In the genomic region with DNA sequence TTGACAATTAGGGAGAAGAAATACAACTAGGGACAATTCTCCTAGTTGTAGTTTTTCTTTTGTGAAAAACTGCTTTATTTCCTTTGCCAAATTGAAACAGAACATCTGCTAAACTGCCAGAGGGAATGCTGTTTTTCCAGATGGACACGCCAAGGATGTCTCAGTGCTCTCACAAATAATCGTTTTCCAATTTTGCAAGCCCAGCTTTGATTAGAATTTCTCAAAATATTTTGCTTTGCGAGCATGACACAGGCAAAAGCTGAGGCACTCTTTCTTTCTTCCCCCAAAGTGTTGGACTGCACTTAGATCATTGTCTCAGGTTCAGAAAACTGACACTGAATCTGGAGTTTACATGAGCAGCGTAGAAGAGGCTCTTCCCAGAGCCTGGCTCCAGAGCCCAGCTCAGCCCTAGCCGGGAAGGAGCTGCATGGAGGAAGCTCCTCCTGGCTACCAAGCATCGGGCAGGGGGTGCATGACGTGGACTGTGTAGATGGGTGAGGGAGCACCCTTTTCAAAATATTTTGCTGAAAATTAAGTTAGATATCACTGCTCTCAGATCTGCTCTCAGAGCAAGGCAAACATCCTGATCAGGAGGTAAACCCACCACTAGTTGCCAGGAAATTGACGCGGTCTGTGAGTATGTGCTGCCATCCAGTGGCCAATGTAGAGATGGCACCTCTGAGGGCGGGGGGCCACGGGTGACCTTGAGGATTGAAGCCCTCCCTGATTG, we compare ENCODE assay signal across 8 cellular contexts.
A peak's percentile ranks its signal among the peaks of the same experiment; 100 is the strongest.
DNase-seq lines count a peak whose midpoint lies in the region; ATAC-seq and TF ChIP-seq lines count a peak whose summit lies in the region.

No MANE protein-coding gene starts in this region.

- H3K4me1 Mint-ChIP-seq in activated CD8-positive, alpha-beta T cell treated with anti-CD3 and anti-CD28 coated beads, Interleukin-2, amount 10 ng/mL, durations not matched to agents 7 days and 5 days (ENCODE audit: low read depth) = peaks cover 33% of the 10 kb centered on the region
- H3K4me1 Mint-ChIP-seq in endodermal cell = no peaks in the 10 kb centered on the region

- no peaks in the 10 kb centered on the region for H3K9me3 ChIP-seq in endodermal cell (ENCODE audit: control insufficient read depth, low read length)
- H3K9me3 ChIP-seq in mucosa of rectum (ENCODE audit: control insufficient read depth in 2 of 2, low read length in 2 of 2) = no peaks in the 10 kb centered on the region

- DNase-seq in SIG-M5 treated with dmso at 0.1 percent for 504 hours (lab: John Stamatoyannopoulos, UW; ENCODE audit: unreplicated experiment) (peak; percentile 36), SIG-M5 (lab: John Stamatoyannopoulos, UW) (no peak), NCI-H2171 treated with DMSO at 0.1 percent for 48 hours (lab: John Stamatoyannopoulos, UW) (peak; percentile 28), endodermal cell (peak; percentile 94)
- DNase-seq in activated CD8-positive, alpha-beta T cell treated with anti-CD3 and anti-CD28 coated beads, Interleukin-2, amount 10 ng/mL, durations not matched to agents 7 days and 5 days = peak; percentile 80
- DNase-seq in stimulated activated CD8-positive, alpha-beta memory T cell treated with anti-CD3 and anti-CD28 coated beads, Interleukin-4, amount 100 ng/mL, for 24 hours (ENCODE audit: low read depth) = peak; percentile 48

- WGBS in endodermal cell (ENCODE audit: insufficient coverage in 1 of 2, insufficient read length in 1 of 2), 2 experiments = 46 to 61% methylated on average over 7 to 11 of the region's 11 CpGs

- H3K9ac ChIP-seq in endodermal cell (ENCODE audit: extremely low read depth, low read length, poor library complexity, severe bottlenecking) = no peak overlapping the region
- peak overlapping the region; percentile 5 to 44 for H3K9ac ChIP-seq in mucosa of rectum (ENCODE audit: low read depth in 1 of 2, low read length in 2 of 2)

- H3K36me3 ChIP-seq in endodermal cell (ENCODE audit: control insufficient read depth, insufficient read depth, low read length) = no peaks in the 10 kb centered on the region
- H3K36me3 ChIP-seq in mucosa of rectum (ENCODE audit: control insufficient read depth in 2 of 2, insufficient read depth in 2 of 2, low read length in 2 of 2) = no peaks in the 10 kb centered on the region

- H3K36me3 Mint-ChIP-seq in activated CD8-positive, alpha-beta T cell treated with anti-CD3 and anti-CD28 coated beads, Interleukin-2, amount 10 ng/mL, durations not matched to agents 7 days and 5 days (ENCODE audit: low read depth) = peaks cover 23% of the 10 kb centered on the region
- H3K36me3 Mint-ChIP-seq in endodermal cell (ENCODE audit: low read depth) = no peaks in the 10 kb centered on the region

- no peak overlapping the region for H3K27ac Mint-ChIP-seq in activated CD8-positive, alpha-beta T cell treated with anti-CD3 and anti-CD28 coated beads, Interleukin-2, amount 10 ng/mL, durations not matched to agents 7 days and 5 days
- no peak overlapping the region for H3K27ac Mint-ChIP-seq in endodermal cell

- ATAC-seq in HG02884 (IDR thresholded peaks at IDR 0.05; ENCODE audit: unreplicated experiment) = peak; percentile 79
- peak; percentile 83 for ATAC-seq in activated CD8-positive, alpha-beta T cell treated with anti-CD3 and anti-CD28 coated beads, Interleukin-2, amount 10 ng/mL, durations not matched to agents 7 days and 5 days

- no peak overlapping the region for H3K4me3 Mint-ChIP-seq in activated CD8-positive, alpha-beta T cell treated with anti-CD3 and anti-CD28 coated beads, Interleukin-2, amount 10 ng/mL, durations not matched to agents 7 days and 5 days
- no peak overlapping the region for H3K4me3 Mint-ChIP-seq in endodermal cell

- H3K9me3 Mint-ChIP-seq in activated CD8-positive, alpha-beta T cell treated with anti-CD3 and anti-CD28 coated beads, Interleukin-2, amount 10 ng/mL, durations not matched to agents 7 days and 5 days (ENCODE audit: insufficient read depth) = no peaks in the 10 kb centered on the region
- H3K9me3 Mint-ChIP-seq in endodermal cell = peaks cover 3% of the 10 kb centered on the region

- no peak overlapping the region for H3K4me3 ChIP-seq in endodermal cell (ENCODE audit: low read length)
- H3K4me3 ChIP-seq in mucosa of rectum (ENCODE audit: low read length in 2 of 2) = peak overlapping the region; percentile 8 to 53

- TF ChIP-seq CTCF in endodermal cell (conservative IDR thresholded peaks at IDR 0.05) = peak; percentile 99

- POLR2A ChIA-PET in activated CD8-positive, alpha-beta T cell treated with anti-CD3 and anti-CD28 coated beads, Interleukin-2, amount 10 ng/mL, durations not matched to agents 7 days and 5 days (lab: Charles Lee) = no interaction called here

- H3K27me3 ChIP-seq in endodermal cell (ENCODE audit: control insufficient read depth, insufficient read depth, low read length, poor library complexity, severe bottlenecking) (no peaks in the 10 kb centered on the region), mucosa of rectum (ENCODE audit: control insufficient read depth in 2 of 2, insufficient read depth in 2 of 2, low read length in 2 of 2) (no peaks in the 10 kb centered on the region)

- no peaks in the 10 kb centered on the region for H3K4me1 ChIP-seq in endodermal cell (ENCODE audit: control insufficient read depth, insufficient read depth, low read length)
- H3K4me1 ChIP-seq in mucosa of rectum (ENCODE audit: control insufficient read depth in 2 of 2, insufficient read depth in 2 of 2, low read length in 2 of 2) = peaks cover 8 to 10% of the 10 kb centered on the region in 2 donors

- CTCF ChIA-PET in activated CD8-positive, alpha-beta T cell treated with anti-CD3 and anti-CD28 coated beads, Interleukin-2, amount 10 ng/mL, durations not matched to agents 7 days and 5 days (lab: Charles Lee) = interaction anchor here (0.7 to 3.1 kb wide), 19 partner anchors 9 to 763 kb away, joined by 3 to 29 read pairs (median 3); partner anchors contain the start of gene SOD2

- no peak overlapping the region for H3K27ac ChIP-seq in endodermal cell (ENCODE audit: low read depth, low read length)
- peak overlapping the region in 1 of 2 donors; percentile 24 for H3K27ac ChIP-seq in mucosa of rectum (ENCODE audit: low read depth in 2 of 2, low read length in 2 of 2)

- H3K27me3 Mint-ChIP-seq in activated CD8-positive, alpha-beta T cell treated with anti-CD3 and anti-CD28 coated beads, Interleukin-2, amount 10 ng/mL, durations not matched to agents 7 days and 5 days (ENCODE audit: low read depth) = peaks cover 22% of the 10 kb centered on the region
- H3K27me3 Mint-ChIP-seq in endodermal cell (ENCODE audit: insufficient read depth) = peaks cover 3% of the 10 kb centered on the region
